ENCODE assay signal across 17 cellular contexts in genomic region chr13:85236431-85236830, GRCh38.
DNase-seq lines count a peak whose midpoint lies in the region; ATAC-seq, FAIRE-seq and TF ChIP-seq lines count a peak whose summit lies in the region.
"Had no signal": no experiment of that assay in that cellular context is flagged by ENCODE, and none has a peak within 500 bp of the region (broad histone marks: within the 10 kb centered on the region; RNA-seq: fewer than 3 reads in every experiment).

No MANE protein-coding gene starts in this region.

- no peak for TF ChIP-seq RAD21 in A549 (conservative IDR thresholded peaks at IDR 0.05 in 1 of 2, IDR thresholded peaks at IDR 0.05 in 1 of 2)

- H3K9me3 ChIP-seq in A549: no peaks in the 10 kb centered on the region
- H3K9me3 ChIP-seq in adipocyte (ENCODE audit: control insufficient read depth, low read length): no peaks in the 10 kb centered on the region
- H3K9me3 ChIP-seq in lower lobe of right lung: no peaks in the 10 kb centered on the region
- H3K9me3 ChIP-seq: body of pancreas had no signal

- DNase-seq in A549 (ENCODE audit: low read depth in 1 of 2, low spot score in 1 of 2): peak in 1 of 2 experiments; percentile 52
- peak; percentile 30 for DNase-seq in HT-29 (ENCODE audit: low spot score)
- DNase-seq in adipocyte (ENCODE audit: low read depth): peak; percentile 57
- peak; percentile 69 for DNase-seq in fibroblast of peridontal ligament (ENCODE audit: extremely low read depth)
- no peak for DNase-seq in midbrain (lab: John Stamatoyannopoulos, UW)
- no peak for DNase-seq in lower lobe of right lung
- DNase-seq: body of pancreas, GM23248, Karpas-422, mesenchymal stem cell, NCI-H187, NCI-H526 treated with DMSO at 0.1 percent for 48 hours, retina had no signal

- H3K4me2 ChIP-seq in A549: peak overlapping the region; percentile 53

- TF ChIP-seq EP300 in A549 (IDR thresholded peaks at IDR 0.05): no peak

- TF ChIP-seq CTCF in A549 (IDR thresholded peaks at IDR 0.05) (no peak), lower lobe of right lung (IDR thresholded peaks at IDR 0.05) (no peak)

- H3K36me3 ChIP-seq in adipocyte (ENCODE audit: control insufficient read depth, insufficient read depth, low read length, severe bottlenecking) (no peaks in the 10 kb centered on the region), lower lobe of right lung (no peaks in the 10 kb centered on the region)

- intact Hi-C loops in lower lobe of right lung (cut with DNase I): no loop called here

- POLR2A ChIA-PET in A549 (lab: Yijun Ruan, JAX): no interaction called here

- H3K4me3 ChIP-seq in A549 (no peak overlapping the region), adipocyte (ENCODE audit: low read length) (no peak overlapping the region), lower lobe of right lung (no peak overlapping the region)
- H3K4me3 ChIP-seq: body of pancreas, GM23248 had no signal

- H3K4me1 ChIP-seq in A549 (peaks cover 23% of the 10 kb centered on the region; the same call in 2 of the 3 replicates), adipocyte (ENCODE audit: control insufficient read depth, insufficient read depth, low read length) (no peaks in the 10 kb centered on the region), lower lobe of right lung (no peaks in the 10 kb centered on the region)
- H3K4me1 ChIP-seq: body of pancreas had no signal

- 9% methylated on average over 1 of the region's 1 CpG for WGBS in A549 (ENCODE audit: missing lambda C conversion rate)

- TF ChIP-seq POLR2A in A549 (IDR thresholded peaks at IDR 0.05; ENCODE audit: low read length): no peak

- H3K27ac ChIP-seq in A549: no peak overlapping the region
- no peak overlapping the region for H3K27ac ChIP-seq in lower lobe of right lung
- H3K27ac ChIP-seq: body of pancreas, GM23248 had no signal

- H3K9ac ChIP-seq in adipocyte (ENCODE audit: low read length): no peak overlapping the region
- H3K9ac ChIP-seq: GM23248 had no signal

- ATAC-seq in A549 (peak in 1 of 2 experiments; percentile 59; a peak in 3 of 6 replicates), GM21360 (IDR thresholded peaks at IDR 0.05; ENCODE audit: unreplicated experiment) (no peak), HG03045 (IDR thresholded peaks at IDR 0.05; ENCODE audit: unreplicated experiment) (no peak), lower lobe of right lung (no peak)
- ATAC-seq: activated CD4-positive, CD25-positive, alpha-beta regulatory T cell treated with anti-CD3 and anti-CD28 coated beads, Interleukin-2, amount 50 U/mL, for 24 hours; body of pancreas had no signal

- H3K27me3 ChIP-seq in adipocyte (replicated peaks; ENCODE audit: control insufficient read depth, insufficient read depth, low read length) (no peaks in the 10 kb centered on the region), lower lobe of right lung (ENCODE audit: low read depth) (no peaks in the 10 kb centered on the region)
- H3K27me3 ChIP-seq: body of pancreas had no signal

- no peak for FAIRE-seq in A549 (lab: Jason Lieb, UNC)
- FAIRE-seq: RCC 7860 had no signal

- CTCF ChIA-PET in A549 (lab: Yijun Ruan, JAX): no interaction called here

TF ChIP-seq in A549, 52 proteins besides CTCF, POLR2A, EP300 and RAD21:
- peak; percentile 67 for TF ChIP-seq JUNB (IDR thresholded peaks at IDR 0.05)
- 0 out of 2 replicates have a peak, but pooled peaks have one; percentile 15 for TF ChIP-seq FOSL2 (IDR thresholded peaks at IDR 0.05)
- peak; percentile 83 for TF ChIP-seq FOSL2 (CRISPR knock-in tag; IDR thresholded peaks at IDR 0.05)
- peak in 1 of 2 experiments; percentile 35; a peak in 1 of 4 replicates for TF ChIP-seq CEBPB (IDR thresholded peaks at IDR 0.05)
- TF ChIP-seq SMC3 (IDR thresholded peaks at IDR 0.05): no peak
- TF ChIP-seq GATA3 (IDR thresholded peaks at IDR 0.05; ENCODE audit: borderline replicate concordance): peak; percentile 35; the same call in 1 of the 2 replicates
- no peak for TF ChIP-seq ELK1 (IDR thresholded peaks at IDR 0.05; ENCODE audit: low read depth, low read length)
TF ChIP-seq in A549: peak in this region for 4.

Comparison
In these comparisons a context has a peak if more than half of its experiments do, and no peak if none do; other contexts are left out.
1. DNase-seq: peak in HT-29 (single experiment), adipocyte (single experiment) and fibroblast of peridontal ligament (single experiment); none in midbrain (single experiment) and lower lobe of right lung (single experiment).